ENCODE assay signal across 1 cellular context in the genomic region with DNA sequence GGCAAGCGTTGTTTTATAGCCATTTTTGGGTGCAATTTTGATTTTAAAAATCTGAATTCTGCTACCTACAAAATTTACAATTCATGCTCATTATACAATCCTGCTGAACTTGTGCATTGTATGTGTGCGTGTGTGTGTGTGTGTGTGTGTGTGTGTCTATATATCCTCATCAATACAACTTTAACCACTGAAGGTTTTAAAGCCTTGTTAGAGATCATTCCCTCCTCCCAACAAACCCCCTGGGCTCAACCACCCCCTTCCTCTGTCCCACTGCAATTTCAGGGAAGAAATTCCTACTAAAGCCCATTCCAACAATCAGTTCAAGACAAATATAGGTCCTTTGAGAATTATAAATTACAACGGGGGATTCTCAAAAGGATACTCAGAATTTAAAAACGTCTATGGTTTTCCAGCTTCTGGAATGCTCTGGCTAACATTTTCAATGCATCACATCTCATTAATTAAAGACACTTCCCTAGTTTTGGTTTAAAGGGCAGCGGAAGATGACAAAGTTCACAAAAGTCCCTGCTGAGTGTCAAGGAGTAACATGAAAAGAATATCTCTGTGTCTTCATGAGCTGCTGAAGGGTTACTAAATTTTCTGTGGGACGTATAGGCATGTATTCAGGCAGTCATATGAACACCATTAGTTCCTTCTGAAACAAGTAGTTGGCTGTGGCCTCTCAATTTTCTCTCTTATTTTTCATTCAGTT.
TF ChIP-seq lines count a peak whose summit lies in the region.

No MANE protein-coding gene starts in this region.

TF ChIP-seq in GM23338, 12 proteins besides CTCF, POLR2A, EP300 and RAD21 (continued from another document):
- TF ChIP-seq, protein P1, sequence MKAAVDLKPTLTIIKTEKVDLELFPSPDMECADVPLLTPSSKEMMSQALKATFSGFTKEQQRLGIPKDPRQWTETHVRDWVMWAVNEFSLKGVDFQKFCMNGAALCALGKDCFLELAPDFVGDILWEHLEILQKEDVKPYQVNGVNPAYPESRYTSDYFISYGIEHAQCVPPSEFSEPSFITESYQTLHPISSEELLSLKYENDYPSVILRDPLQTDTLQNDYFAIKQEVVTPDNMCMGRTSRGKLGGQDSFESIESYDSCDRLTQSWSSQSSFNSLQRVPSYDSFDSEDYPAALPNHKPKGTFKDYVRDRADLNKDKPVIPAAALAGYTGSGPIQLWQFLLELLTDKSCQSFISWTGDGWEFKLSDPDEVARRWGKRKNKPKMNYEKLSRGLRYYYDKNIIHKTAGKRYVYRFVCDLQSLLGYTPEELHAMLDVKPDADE (IDR thresholded peaks at IDR 0.05), result no peak
- no peak for TF ChIP-seq STAT1 (IDR thresholded peaks at IDR 0.05; ENCODE audit: unreplicated experiment)
- TF ChIP-seq NANOG (IDR thresholded peaks at IDR 0.05; ENCODE audit: borderline replicate concordance), result no peak
- no peak for TF ChIP-seq ZNF114 (CRISPR knock-in tag; IDR thresholded peaks at IDR 0.05)
- TF ChIP-seq POLR2AphosphoS5 (IDR thresholded peaks at IDR 0.05; ENCODE audit: low read depth), result no peak
- no peak for TF ChIP-seq JUNB (IDR thresholded peaks at IDR 0.05; ENCODE audit: unreplicated experiment)
- TF ChIP-seq CREB1 (CRISPR knock-in tag; IDR thresholded peaks at IDR 0.05; ENCODE audit: low read depth), result no peak
- no peak for TF ChIP-seq EZH2 (IDR thresholded peaks at IDR 0.05; ENCODE audit: low read depth, unreplicated experiment)
